In genomic region chr9:20693068-20693467, GRCh38 we compare ENCODE assay signal across 20 cellular contexts. TPM values are rescaled to one million over a fixed set of nuclear protein-coding genes. Genes with fewer than 3 reads are reported as not detected.
DNase-seq lines count a peak whose midpoint lies in the region; ATAC-seq and TF ChIP-seq lines count a peak whose summit lies in the region.
"Had no signal": no experiment of that assay in that cellular context is flagged by ENCODE, and none has a peak within 500 bp of the region (broad histone marks: within the 10 kb centered on the region; RNA-seq: fewer than 3 reads in every experiment).

No MANE protein-coding gene starts in this region.

- H3K4me1 Mint-ChIP-seq in mesothelial cell of epicardium (peaks cover 21% of the 10 kb centered on the region), natural killer cell (peaks cover 11 to 17% of the 10 kb centered on the region in 2 donors)
- peaks cover 3% of the 10 kb centered on the region for H3K4me1 Mint-ChIP-seq in activated CD8-positive, alpha-beta memory T cell treated with anti-CD3 and anti-CD28 coated beads, Interleukin-2, amount 10 ng/mL, durations not matched to agents 7 days and 5 days
- H3K4me1 Mint-ChIP-seq in T-helper 2 cell treated with Interferon-gamma antibody and Interleukin-4, amounts not matched to agents 5 μg/mL and 100 μg/mL, for 36 hours (ENCODE audit: low read depth), result peaks cover 7% of the 10 kb centered on the region
- H3K4me1 Mint-ChIP-seq: stimulated activated naive B cell treated with anti-CD40 and anti-IgM and Interleukin-4, amounts not matched to agents 10 μg/mL and 1 μg/mL and 100 μg/mL, for 72 hours had no signal

- H3K4me3 Mint-ChIP-seq in mesothelial cell of epicardium (no peak overlapping the region), natural killer cell (no peak overlapping the region)
- no peak overlapping the region for H3K4me3 Mint-ChIP-seq in activated CD8-positive, alpha-beta memory T cell treated with anti-CD3 and anti-CD28 coated beads, Interleukin-2, amount 10 ng/mL, durations not matched to agents 7 days and 5 days
- H3K4me3 Mint-ChIP-seq in T-helper 2 cell treated with Interferon-gamma antibody and Interleukin-4, amounts not matched to agents 5 μg/mL and 100 μg/mL, for 36 hours, result no peak overlapping the region
- H3K4me3 Mint-ChIP-seq: central memory CD8-positive, alpha-beta T cell; natural killer cell treated with Interleukin-12 subunit alpha and Interleukin-12 subunit beta and Interleukin-15 and Interleukin-18, amount 100 ng/mL, for 72 hours; stimulated activated naive B cell treated with anti-CD40 and anti-IgM and Interleukin-4, amounts not matched to agents 10 μg/mL and 1 μg/mL and 100 μg/mL, for 72 hours had no signal

- DNase-seq in GM04503 (ENCODE audit: low read depth), result peak; percentile 21
- DNase-seq in NB4 (ENCODE audit: low read depth), result peak; percentile 75
- DNase-seq in fibroblast of gingiva (ENCODE audit: low read depth), result peak; percentile 63
- no peak for DNase-seq in mesothelial cell of epicardium (ENCODE audit: low spot score in 2 of 2, unreplicated experiment in 2 of 2)
- no peak for DNase-seq in activated CD8-positive, alpha-beta memory T cell treated with anti-CD3 and anti-CD28 coated beads, Interleukin-2, amount 10 ng/mL, durations not matched to agents 7 days and 5 days
- DNase-seq in T-helper 2 cell treated with Interferon-gamma antibody and Interleukin-4, amounts not matched to agents 5 μg/mL and 100 μg/mL, for 36 hours (ENCODE audit: low spot score), result no peak
- DNase-seq in natural killer cell, result no peak
- no peak for DNase-seq in DMS53 treated with DMSO at 0.1 percent for 48 hours (lab: John Stamatoyannopoulos, UW; ENCODE audit: unreplicated experiment)
- DNase-seq: amygdala; BE2C; effector CD4-positive, alpha-beta T cell; GOT3; NCI-H1436 treated with DMSO at 0.1 percent for 48 hours; stimulated activated naive B cell treated with anti-CD40 and anti-IgM and Interleukin-4, amounts not matched to agents 10 μg/mL and 1 μg/mL and 100 μg/mL, for 72 hours; T-helper 2 cell; tibial artery had no signal

- H3K27ac Mint-ChIP-seq in mesothelial cell of epicardium (peak overlapping the region; percentile 35), natural killer cell (no peak overlapping the region)
- no peak overlapping the region for H3K27ac Mint-ChIP-seq in activated CD8-positive, alpha-beta memory T cell treated with anti-CD3 and anti-CD28 coated beads, Interleukin-2, amount 10 ng/mL, durations not matched to agents 7 days and 5 days
- H3K27ac Mint-ChIP-seq in T-helper 2 cell treated with Interferon-gamma antibody and Interleukin-4, amounts not matched to agents 5 μg/mL and 100 μg/mL, for 36 hours, result no peak overlapping the region
- H3K27ac Mint-ChIP-seq: natural killer cell treated with Interleukin-12 subunit alpha and Interleukin-12 subunit beta and Interleukin-15 and Interleukin-18, amount 100 ng/mL, for 72 hours; stimulated activated naive B cell treated with anti-CD40 and anti-IgM and Interleukin-4, amounts not matched to agents 10 μg/mL and 1 μg/mL and 100 μg/mL, for 72 hours had no signal

- no peak for TF ChIP-seq POLR2A in NB4 (IDR thresholded peaks at IDR 0.05; ENCODE audit: extremely low read depth, insufficient read length)

- intact Hi-C loops in natural killer cell (cut with micrococcal nuclease), result no loop called here

- H3K27me3 Mint-ChIP-seq in mesothelial cell of epicardium (ENCODE audit: low read depth), result no peaks in the 10 kb centered on the region
- no peaks in the 10 kb centered on the region for H3K27me3 Mint-ChIP-seq in activated CD8-positive, alpha-beta memory T cell treated with anti-CD3 and anti-CD28 coated beads, Interleukin-2, amount 10 ng/mL, durations not matched to agents 7 days and 5 days
- no peaks in the 10 kb centered on the region for H3K27me3 Mint-ChIP-seq in T-helper 2 cell treated with Interferon-gamma antibody and Interleukin-4, amounts not matched to agents 5 μg/mL and 100 μg/mL, for 36 hours (ENCODE audit: low read depth)
- H3K27me3 Mint-ChIP-seq in natural killer cell (ENCODE audit: low read depth in 2 of 2), result no peaks in the 10 kb centered on the region
- H3K27me3 Mint-ChIP-seq: central memory CD8-positive, alpha-beta T cell; natural killer cell treated with Interleukin-12 subunit alpha and Interleukin-12 subunit beta and Interleukin-15 and Interleukin-18, amount 100 ng/mL, for 72 hours; stimulated activated naive B cell treated with anti-CD40 and anti-IgM and Interleukin-4, amounts not matched to agents 10 μg/mL and 1 μg/mL and 100 μg/mL, for 72 hours had no signal

- no peak for ATAC-seq in activated CD8-positive, alpha-beta memory T cell treated with anti-CD3 and anti-CD28 coated beads, Interleukin-2, amount 10 ng/mL, durations not matched to agents 7 days and 5 days
- ATAC-seq in natural killer cell, result no peak
- ATAC-seq: activated CD4-positive, CD25-positive, alpha-beta regulatory T cell treated with anti-CD3 and anti-CD28 coated beads, Interleukin-2, amount 50 U/mL, for 24 hours; natural killer cell treated with Interleukin-12 subunit alpha and Interleukin-12 subunit beta and Interleukin-15 and Interleukin-18, amount 100 ng/mL, for 72 hours; stimulated activated naive B cell treated with anti-CD40 and anti-IgM and Interleukin-4, amounts not matched to agents 10 μg/mL and 1 μg/mL and 100 μg/mL, for 72 hours had no signal

- CTCF ChIA-PET in activated CD8-positive, alpha-beta memory T cell treated with anti-CD3 and anti-CD28 coated beads, Interleukin-2, amount 10 ng/mL, durations not matched to agents 7 days and 5 days (lab: Charles Lee), result no interaction called here

- no peak overlapping the region for H3K4me3 ChIP-seq in NB4 (ENCODE audit: low read depth, low read length)
- H3K4me3 ChIP-seq: prostate gland, tibial artery had no signal

- H3K9me3 Mint-ChIP-seq in mesothelial cell of epicardium, result no peaks in the 10 kb centered on the region
- no peaks in the 10 kb centered on the region for H3K9me3 Mint-ChIP-seq in activated CD8-positive, alpha-beta memory T cell treated with anti-CD3 and anti-CD28 coated beads, Interleukin-2, amount 10 ng/mL, durations not matched to agents 7 days and 5 days (ENCODE audit: low read depth)
- no peaks in the 10 kb centered on the region for H3K9me3 Mint-ChIP-seq in T-helper 2 cell treated with Interferon-gamma antibody and Interleukin-4, amounts not matched to agents 5 μg/mL and 100 μg/mL, for 36 hours
- H3K9me3 Mint-ChIP-seq in natural killer cell, result no peaks in the 10 kb centered on the region
- H3K9me3 Mint-ChIP-seq: central memory CD8-positive, alpha-beta T cell; natural killer cell treated with Interleukin-12 subunit alpha and Interleukin-12 subunit beta and Interleukin-15 and Interleukin-18, amount 100 ng/mL, for 72 hours; stimulated activated naive B cell treated with anti-CD40 and anti-IgM and Interleukin-4, amounts not matched to agents 10 μg/mL and 1 μg/mL and 100 μg/mL, for 72 hours had no signal

- TF ChIP-seq CTCF in NB4 (IDR thresholded peaks at IDR 0.05; ENCODE audit: low read depth, low read length) (no peak), mesothelial cell of epicardium (IDR thresholded peaks at IDR 0.05; ENCODE audit: unreplicated experiment) (no peak), natural killer cell (IDR thresholded peaks at IDR 0.05) (no peak)

- H3K36me3 Mint-ChIP-seq in mesothelial cell of epicardium (peaks cover 2% of the 10 kb centered on the region), natural killer cell (no peaks in the 10 kb centered on the region)
- peaks cover 9% of the 10 kb centered on the region for H3K36me3 Mint-ChIP-seq in activated CD8-positive, alpha-beta memory T cell treated with anti-CD3 and anti-CD28 coated beads, Interleukin-2, amount 10 ng/mL, durations not matched to agents 7 days and 5 days
- H3K36me3 Mint-ChIP-seq in T-helper 2 cell treated with Interferon-gamma antibody and Interleukin-4, amounts not matched to agents 5 μg/mL and 100 μg/mL, for 36 hours (ENCODE audit: low read depth), result peaks cover 6% of the 10 kb centered on the region
- H3K36me3 Mint-ChIP-seq: natural killer cell treated with Interleukin-12 subunit alpha and Interleukin-12 subunit beta and Interleukin-15 and Interleukin-18, amount 100 ng/mL, for 72 hours had no signal

RNA-seq across cellular contexts. Expression of gene FOCAD, which starts 9.0 kb away (rescaled TPM):
- total RNA-seq in mesothelial cell of epicardium (78.0 to 78.5 TPM (median 78.4 TPM) in 3 replicates), natural killer cell (10 to 100 TPM; 15.1 to 27.6 (median 18.8) TPM)
- total RNA-seq in activated CD8-positive, alpha-beta memory T cell treated with anti-CD3 and anti-CD28 coated beads, Interleukin-2, amount 10 ng/mL, durations not matched to agents 7 days and 5 days, result 10 to 100 TPM; 32.7 to 37.7 TPM

Comparison
In these comparisons a context has a peak if more than half of its experiments do, and no peak if none do; other contexts are left out.
1. DNase-seq: peak in GM04503 (single experiment), NB4 (single experiment) and fibroblast of gingiva (single experiment); none in mesothelial cell of epicardium (0 of 2), activated CD8-positive, alpha-beta memory T cell treated with anti-CD3 and anti-CD28 coated beads, Interleukin-2, amount 10 ng/mL, durations not matched to agents 7 days and 5 days (single experiment), T-helper 2 cell treated with Interferon-gamma antibody and Interleukin-4, amounts not matched to agents 5 μg/mL and 100 μg/mL, for 36 hours (single experiment), natural killer cell (single experiment) and DMS53 treated with DMSO at 0.1 percent for 48 hours (single experiment).